ENCODE assay signal across 8 cellular contexts in the genomic region with DNA sequence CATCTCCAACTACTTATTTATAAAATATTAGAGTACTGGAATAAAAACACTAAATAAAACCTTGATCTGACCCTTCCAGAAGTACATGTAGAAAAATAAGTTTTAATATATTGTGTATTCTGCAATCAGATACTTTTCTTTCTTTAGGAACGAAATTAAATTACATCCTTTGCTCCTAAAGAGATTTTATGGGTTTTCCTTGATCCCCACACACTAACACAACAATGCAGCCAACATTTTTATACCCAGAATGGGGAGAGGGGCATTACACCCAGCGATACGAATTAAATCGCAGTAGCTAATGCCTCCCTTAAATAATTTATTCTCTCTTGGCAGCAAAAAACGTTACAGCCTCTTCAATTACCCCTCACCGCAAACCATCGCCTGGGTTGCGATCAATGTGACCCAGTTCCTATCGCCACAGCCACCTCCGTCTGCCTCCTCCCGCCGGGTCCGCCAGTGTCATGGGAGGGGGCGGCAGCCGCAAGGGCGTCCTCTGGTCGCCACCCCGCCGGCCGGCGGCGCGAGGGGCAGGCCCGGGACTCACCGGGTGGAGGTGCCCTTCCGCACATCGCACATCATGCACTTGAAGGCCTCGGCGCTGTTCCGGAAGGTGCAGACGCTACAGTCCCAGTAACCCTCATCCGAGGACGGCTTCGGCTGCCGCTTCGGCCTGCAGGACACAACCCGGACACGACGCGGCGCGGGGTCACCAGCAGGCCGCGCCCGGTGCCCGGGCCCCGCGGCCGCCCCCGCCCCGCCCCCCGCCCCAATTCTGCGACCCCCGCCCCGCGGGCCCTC. TPM values are rescaled to one million over a fixed set of nuclear protein-coding genes. Genes with fewer than 3 reads are reported as not detected.
DNase-seq lines count a peak whose midpoint lies in the region; ATAC-seq and TF ChIP-seq lines count a peak whose summit lies in the region.

No MANE protein-coding gene starts in this region.

- peak overlapping the region; percentile 69 for H3K4me3 ChIP-seq in colonic mucosa

- no peaks in the 10 kb centered on the region for H3K9me3 ChIP-seq in colonic mucosa

- no peaks in the 10 kb centered on the region for H3K36me3 ChIP-seq in colonic mucosa

- intact Hi-C loops in colonic mucosa (cut with DNase I), result loop anchor here (10.0 kb wide), 1 partner anchor 92 kb away; a partner anchor contains a TSS
- intact Hi-C loops in left colon (cut with DNase I, micrococcal nuclease), result loop anchor here in 1 of 2 donors (5.0 to 10.0 kb wide), 3 partner anchors 88 to 338 kb away; a partner anchor contains a TSS

- in situ Hi-C loops in GM18951 (cut with MboI; ENCODE audit: low sequenced_read_pairs, unreplicated experiment), result no loop called here

- H3K27me3 ChIP-seq in colonic mucosa, result no peaks in the 10 kb centered on the region

- peak; percentile 78 for DNase-seq in Ammon's horn (ENCODE audit: low spot score)
- peak; percentile 23 to 53 for DNase-seq in NCI-H446 (lab: John Stamatoyannopoulos, UW)
- peak; percentile 58 to 69 for DNase-seq in activated CD4-positive, alpha-beta T cell treated with anti-CD3 and anti-CD28 coated beads for 4 hours
- peak; percentile 80 for DNase-seq in colonic mucosa
- DNase-seq in left colon, result peak; percentile 82 to 86
- peak; percentile 69 to 71 for DNase-seq in stimulated activated CD4-positive, alpha-beta T cell treated with anti-CD3 and anti-CD28 coated beads, Interleukin-2, amount 100 ng/mL, for 24 hours

- H3K27ac ChIP-seq in colonic mucosa, result peak overlapping the region; percentile 88

- peak overlapping the region; percentile 86 to 87 for H3K9ac ChIP-seq in colonic mucosa (ENCODE audit: low read depth in 2 of 2, low read length in 2 of 2)

- ATAC-seq in HG03159 (IDR thresholded peaks at IDR 0.05; ENCODE audit: unreplicated experiment) (peak; percentile 79), left colon (peak; percentile 86)

- TF ChIP-seq CTCF in colonic mucosa (IDR thresholded peaks at IDR 0.05), result no peak

- peak; percentile 30 for TF ChIP-seq POLR2A in GM18951 (IDR thresholded peaks at IDR 0.05; ENCODE audit: extremely low read depth, insufficient read depth, insufficient read length)

- no peaks in the 10 kb centered on the region for H3K4me1 ChIP-seq in colonic mucosa

RNA-seq across cellular contexts. Expression of a gene that starts 0.8 kb away (rescaled TPM):
- 10 to 100 TPM; 18.4 to 24.4 TPM for total RNA-seq in colonic mucosa
- total RNA-seq in left colon, result 10 to 100 TPM; 22.0 to 25.5 TPM

Comparison
In these comparisons a context has a peak if more than half of its experiments do, and no peak if none do; other contexts are left out.
1. Peak in every context shown above with its lines: DNase-seq, ATAC-seq, H3K4me3 ChIP-seq and H3K27ac ChIP-seq.